Comparison of ENCODE assay signal across 17 cellular contexts in genomic region chr1:213154056-213154677, GRCh38.
DNase-seq lines count a peak whose midpoint lies in the region; ATAC-seq and TF ChIP-seq lines count a peak whose summit lies in the region.
"Had no signal": no experiment of that assay in that cellular context is flagged by ENCODE, and none has a peak within 500 bp of the region (broad histone marks: within the 10 kb centered on the region; RNA-seq: fewer than 3 reads in every experiment).

No MANE protein-coding gene starts in this region.

- H3K4me1 ChIP-seq in left ventricle myocardium inferior (peaks cover 19% of the 10 kb centered on the region), right lobe of liver (no peaks in the 10 kb centered on the region), aorta (ENCODE audit: control insufficient read depth in 1 of 2, insufficient read depth in 2 of 2, low read length in 2 of 2) (peaks cover 3 to 10% of the 10 kb centered on the region in 2 donors)
- H3K4me1 ChIP-seq: A549 had no signal

- H3K27ac ChIP-seq in left ventricle myocardium inferior (replicated peaks) (no peak overlapping the region), right lobe of liver (no peak overlapping the region), aorta (ENCODE audit: low read depth in 1 of 2, low read length in 2 of 2) (no peak overlapping the region)
- H3K27ac ChIP-seq: A549; BLaER1 treated with 17β-estradiol and CSF1 and Interleukin-3, amounts not matched to agents 10 nM and 100 nM had no signal

- peaks cover 12% of the 10 kb centered on the region for H3K9me3 ChIP-seq in left ventricle myocardium inferior (replicated peaks)
- no peaks in the 10 kb centered on the region for H3K9me3 ChIP-seq in right lobe of liver
- no peaks in the 10 kb centered on the region for H3K9me3 ChIP-seq in aorta (ENCODE audit: control insufficient read depth, low read length)

- intact Hi-C loops in left ventricle myocardium superior (cut with micrococcal nuclease) (no loop called here), left ventricle myocardium inferior (cut with micrococcal nuclease) (no loop called here), right lobe of liver (cut with DNase I) (no loop called here), aorta (cut with DNase I) (no loop called here)

- no peak for TF ChIP-seq POLR2A in right lobe of liver (IDR thresholded peaks at IDR 0.05)

- in situ Hi-C loops in G401 (cut with HindIII; ENCODE audit: low sequenced_read_pairs), result no loop called here

- no peaks in the 10 kb centered on the region for H3K27me3 ChIP-seq in left ventricle myocardium inferior (ENCODE audit: low read depth)
- H3K27me3 ChIP-seq in right lobe of liver, result no peaks in the 10 kb centered on the region
- H3K27me3 ChIP-seq in aorta (ENCODE audit: control insufficient read depth in 1 of 2, insufficient read depth in 2 of 2, low read length in 1 of 2), result no peaks in the 10 kb centered on the region
- H3K27me3 ChIP-seq: BLaER1 treated with 17β-estradiol and CSF1 and Interleukin-3, amounts not matched to agents 10 nM and 100 nM had no signal

- no peak for TF ChIP-seq CTCF in left ventricle myocardium inferior (IDR thresholded peaks at IDR 0.05; ENCODE audit: borderline replicate concordance)
- no peak for TF ChIP-seq CTCF in right lobe of liver (IDR thresholded peaks at IDR 0.05)

- no peak overlapping the region for H3K4me3 ChIP-seq in left ventricle myocardium inferior
- H3K4me3 ChIP-seq in right lobe of liver, result no peak overlapping the region
- H3K4me3 ChIP-seq in aorta (ENCODE audit: low read length in 2 of 2), result no peak overlapping the region
- H3K4me3 ChIP-seq: A549; BLaER1 treated with 17β-estradiol and CSF1 and Interleukin-3, amounts not matched to agents 10 nM and 100 nM had no signal

- DNase-seq in left ventricle myocardium superior, result no peak
- no peak for DNase-seq in left ventricle myocardium inferior
- peak; percentile 59 for DNase-seq in UCSD-AML1 (lab: John Stamatoyannopoulos, UW; ENCODE audit: unreplicated experiment)
- peak in 1 of 3 donors; percentile 20 for DNase-seq in right lobe of liver
- DNase-seq in aorta, result no peak
- DNase-seq in G401 (ENCODE audit: low spot score), result no peak
- no peak for DNase-seq in GOT3 (lab: John Stamatoyannopoulos, UW)
- DNase-seq: activated CD4-positive, alpha-beta T cell treated with anti-CD3 and anti-CD28 coated beads, Interleukin-2, amount 50 U/mL, for 1 hour; activated naive CD4-positive, alpha-beta T cell; cerebellar nuclear complex; effector CD8-positive, alpha-beta T cell; MM.1S; NCI-H2029 treated with DMSO at 0.1 percent for 48 hours; NCI-H524 treated with DMSO at 0.1 percent for 48 hours had no signal

- ATAC-seq in left ventricle myocardium superior (peak; percentile 40), right lobe of liver (peak; percentile 20 to 61 (median 46)), aorta (ENCODE audit: low FRiP score) (peak; percentile 67), GM19455 (IDR thresholded peaks at IDR 0.05; ENCODE audit: unreplicated experiment) (no peak)

- H3K36me3 ChIP-seq in left ventricle myocardium inferior (no peaks in the 10 kb centered on the region), right lobe of liver (no peaks in the 10 kb centered on the region), aorta (ENCODE audit: control insufficient read depth in 1 of 2, insufficient read depth in 2 of 2, low read length in 1 of 2) (no peaks in the 10 kb centered on the region)

- WGBS in right lobe of liver (ENCODE audit: insufficient coverage, low coverage, low lambda C conversion rate, missing lambda C conversion rate), result 65% methylated on average over 2 of the region's 2 CpGs
- 31% methylated on average over 2 of the region's 2 CpGs for WGBS in aorta, 2 donors
